8 cellular contexts compared by ENCODE assay signal in genomic region chr1:2256430-2257244, GRCh38. TPM values are rescaled to one million over a fixed set of nuclear protein-coding genes. Genes with fewer than 3 reads are reported as not detected.
DNase-seq lines count a peak whose midpoint lies in the region; ATAC-seq and TF ChIP-seq lines count a peak whose summit lies in the region.

No MANE protein-coding gene starts in this region.

- H3K4me3 ChIP-seq in CD8-positive, alpha-beta T cell (ENCODE audit: low read depth, low read length), result no peak overlapping the region
- H3K4me3 ChIP-seq in Peyer's patch (no peak overlapping the region), neutrophil (ENCODE audit: low read depth in 1 of 2, low read length in 1 of 2) (no peak overlapping the region), prostate gland (no peak overlapping the region)

- peak overlapping the region; percentile 97 for H3K27ac ChIP-seq in CD8-positive, alpha-beta T cell (ENCODE audit: low read depth, low read length)
- H3K27ac ChIP-seq in Peyer's patch, result peak overlapping the region; percentile 69 to 83 (median 74)
- peak overlapping the region; percentile 92 for H3K27ac ChIP-seq in epithelial cell of prostate
- H3K27ac ChIP-seq in neutrophil, result peak overlapping the region; percentile 88
- H3K27ac ChIP-seq in prostate gland, result peak overlapping the region in 1 of 2 donors; percentile 2

- no peaks in the 10 kb centered on the region for H3K27me3 Mint-ChIP-seq in CD8-positive, alpha-beta T cell (ENCODE audit: low read depth)

- no peak for TF ChIP-seq CTCF in CD8-positive, alpha-beta T cell (IDR thresholded peaks at IDR 0.05)
- no peak for TF ChIP-seq CTCF in Peyer's patch (IDR thresholded peaks at IDR 0.05)
- TF ChIP-seq CTCF in neutrophil (IDR thresholded peaks at IDR 0.05), result no peak
- no peak for TF ChIP-seq CTCF in prostate gland (IDR thresholded peaks at IDR 0.05)

- CTCF ChIA-PET in CD8-positive, alpha-beta T cell (lab: Charles Lee), result interaction anchor here (0.8 to 2.8 kb wide), 6 partner anchors 20 to 62 kb away, joined by 3 to 8 read pairs (median 4); partner anchors contain the start of gene FAAP20

- no peaks in the 10 kb centered on the region for H3K27me3 ChIP-seq in CD8-positive, alpha-beta T cell (ENCODE audit: insufficient read depth, low read length)
- H3K27me3 ChIP-seq in Peyer's patch (no peaks in the 10 kb centered on the region), neutrophil (no peaks in the 10 kb centered on the region), prostate gland (replicated peaks; ENCODE audit: insufficient read depth) (no peaks in the 10 kb centered on the region)

- no peak overlapping the region for H3K4me3 Mint-ChIP-seq in CD8-positive, alpha-beta T cell

- intact Hi-C loops in CD8-positive, alpha-beta T cell (cut with DNase I, micrococcal nuclease), result loop anchor here (1.0 to 2.0 kb wide), 6 partner anchors 11 to 135 kb away; partner anchors contain the start of genes MORN1 (in 1 of the 2) and RER1 (in 1 of the 2)
- intact Hi-C loops in prostate gland (cut with DNase I), result no loop called here

- 79% methylated on average over 22 of the region's 22 CpGs for WGBS in prostate gland

- POLR2A ChIA-PET in CD8-positive, alpha-beta T cell (lab: Charles Lee), result interaction anchor here (0.7 to 3.0 kb wide), 14 partner anchors 16 to 289 kb away, joined by 3 to 78 read pairs (median 5); partner anchors contain the start of genes MORN1, PANK4 and RER1

- TF ChIP-seq POLR2A in Peyer's patch (IDR thresholded peaks at IDR 0.05) (no peak), prostate gland (IDR thresholded peaks at IDR 0.05) (no peak)

- peaks cover 56% of the 10 kb centered on the region for H3K4me1 Mint-ChIP-seq in CD8-positive, alpha-beta T cell (ENCODE audit: low read depth)

- H3K9me3 Mint-ChIP-seq in CD8-positive, alpha-beta T cell, result peaks cover 3% of the 10 kb centered on the region

- DNase-seq in CD8-positive, alpha-beta T cell, result peak in 1 of 7 experiments; percentile 48
- DNase-seq in Peyer's patch (peak in 1 of 3 donors; percentile 45), epithelial cell of prostate (ENCODE audit: low read depth, low spot score) (no peak), prostate gland (ENCODE audit: low spot score) (no peak), NCI-H146 treated with DMSO at 0.1 percent for 48 hours (lab: John Stamatoyannopoulos, UW; ENCODE audit: unreplicated experiment) (no peak)

- ATAC-seq in CD8-positive, alpha-beta T cell, result peak; percentile 0
- no peak for ATAC-seq in GM19324 (IDR thresholded peaks at IDR 0.05; ENCODE audit: low FRiP score, unreplicated experiment)
- no peak for ATAC-seq in HG02678 (IDR thresholded peaks at IDR 0.05; ENCODE audit: unreplicated experiment)

- peaks cover 85% of the 10 kb centered on the region for H3K4me1 ChIP-seq in CD8-positive, alpha-beta T cell (ENCODE audit: insufficient read depth, low read length)
- peaks cover 0 to 63% (median 23%) of the 10 kb centered on the region in 4 donors for H3K4me1 ChIP-seq in Peyer's patch
- H3K4me1 ChIP-seq in neutrophil (ENCODE audit: control insufficient read depth in 1 of 2, insufficient read depth in 1 of 2, low read depth in 1 of 2, low read length in 1 of 2), result peaks cover 27 to 42% of the 10 kb centered on the region in 2 experiments
- peaks cover 30% of the 10 kb centered on the region for H3K4me1 ChIP-seq in prostate gland (replicated peaks)

- no peak overlapping the region for H3K27ac Mint-ChIP-seq in CD8-positive, alpha-beta T cell

- peaks cover 29% of the 10 kb centered on the region for H3K36me3 Mint-ChIP-seq in CD8-positive, alpha-beta T cell

- H3K9me3 ChIP-seq in CD8-positive, alpha-beta T cell (ENCODE audit: low read length), result peaks cover 9% of the 10 kb centered on the region
- H3K9me3 ChIP-seq in Peyer's patch, result peaks cover 0 to 18% (median 6%) of the 10 kb centered on the region in 4 donors
- H3K9me3 ChIP-seq in neutrophil, result peaks cover 10% of the 10 kb centered on the region
- H3K9me3 ChIP-seq in prostate gland, result no peaks in the 10 kb centered on the region

- no peaks in the 10 kb centered on the region for H3K36me3 ChIP-seq in CD8-positive, alpha-beta T cell (ENCODE audit: insufficient read depth, low read length)
- no peaks in the 10 kb centered on the region for H3K36me3 ChIP-seq in Peyer's patch
- no peaks in the 10 kb centered on the region for H3K36me3 ChIP-seq in neutrophil
- no peaks in the 10 kb centered on the region for H3K36me3 ChIP-seq in prostate gland

RNA-seq across cellular contexts. Expression of gene SKI, which starts 28.5 kb away (rescaled TPM):
- 100 to 1,000 TPM; 361 to 383 TPM for total RNA-seq in CD8-positive, alpha-beta T cell
- total RNA-seq in Peyer's patch (10 to 100 TPM; 20.1 to 41.5 (median 37.1) TPM), prostate gland (100 to 1,000 TPM in 1 of 2 donors, 10 to 100 TPM in 1; 46.2 to 114 TPM)
